ENCODE assay signal across 8 cellular contexts in the genomic region with DNA sequence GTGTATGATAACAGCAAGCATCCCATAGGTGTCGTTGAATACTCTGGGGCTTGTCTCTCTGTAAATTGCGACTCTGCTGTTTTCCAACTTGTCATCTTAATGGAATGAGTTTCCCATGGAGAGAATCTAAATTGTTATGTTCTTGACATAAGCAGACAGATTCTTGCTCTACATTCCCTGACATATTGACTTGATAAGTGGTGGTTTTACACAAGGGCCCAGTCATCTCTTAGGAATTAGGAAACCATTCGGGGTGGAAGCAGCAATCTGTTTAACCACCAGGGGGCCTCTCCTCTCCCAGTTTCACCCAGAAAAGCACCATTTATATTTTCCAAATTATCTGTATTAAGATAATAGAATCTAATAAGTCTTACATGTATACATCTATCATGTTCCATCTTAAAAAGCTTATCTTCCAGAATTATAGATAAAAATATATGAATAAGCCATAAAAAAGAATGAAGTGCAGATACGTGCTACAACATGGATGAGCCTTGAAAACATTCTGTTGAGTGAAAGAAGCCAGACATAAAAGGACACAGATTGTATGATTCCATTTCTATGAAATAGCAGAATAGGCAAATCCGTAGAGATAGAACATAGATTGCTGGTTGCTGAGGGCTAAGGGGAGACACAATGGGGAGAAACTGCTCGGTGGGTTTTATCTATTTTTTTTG. TPM values are rescaled to one million over a fixed set of nuclear protein-coding genes. Genes with fewer than 3 reads are reported as not detected.
DNase-seq lines count a peak whose midpoint lies in the region; ATAC-seq and TF ChIP-seq lines count a peak whose summit lies in the region.

No MANE protein-coding gene starts in this region.

- H3K27me3 Mint-ChIP-seq in activated naive CD4-positive, alpha-beta T cell treated with anti-CD3 and anti-CD28 coated beads, Interleukin-2, amount 10 ng/mL, durations not matched to agents 7 days and 5 days: no peaks in the 10 kb centered on the region

- CTCF ChIA-PET in activated naive CD4-positive, alpha-beta T cell treated with anti-CD3 and anti-CD28 coated beads, Interleukin-2, amount 10 ng/mL, durations not matched to agents 7 days and 5 days (lab: Charles Lee): interaction anchor here (0.9 to 3.4 kb wide), 6 partner anchors 9 to 331 kb away, joined by 3 to 19 read pairs (median 3); no protein-coding TSS in a partner anchor

- TF ChIP-seq CTCF in right atrium auricular region (IDR thresholded peaks at IDR 0.05): peak; percentile 81 to 83

- peak overlapping the region; percentile 26 to 63 for H3K27ac ChIP-seq in right atrium auricular region
- peak overlapping the region; percentile 16 for H3K27ac ChIP-seq in skeletal muscle tissue (ENCODE audit: low read depth, low read length)

- H3K36me3 Mint-ChIP-seq in activated naive CD4-positive, alpha-beta T cell treated with anti-CD3 and anti-CD28 coated beads, Interleukin-2, amount 10 ng/mL, durations not matched to agents 7 days and 5 days: peaks cover 60% of the 10 kb centered on the region

- H3K36me3 ChIP-seq in right atrium auricular region: peaks cover 55% of the 10 kb centered on the region
- H3K36me3 ChIP-seq in skeletal muscle tissue (ENCODE audit: control insufficient read depth in 3 of 3, insufficient read depth in 3 of 3, low read length in 3 of 3): peaks cover 46 to 57% (median 56%) of the 10 kb centered on the region in 3 donors

- peak; percentile 29 for DNase-seq in 8988T
- DNase-seq in GM03348 (ENCODE audit: low spot score): peak; percentile 89
- DNase-seq in NCI-H187 treated with DMSO at 0.1 percent for 48 hours (lab: John Stamatoyannopoulos, UW): peak; percentile 23
- peak; percentile 53 for DNase-seq in activated naive CD4-positive, alpha-beta T cell treated with anti-CD3 and anti-CD28 coated beads, Interleukin-2, amount 10 ng/mL, durations not matched to agents 7 days and 5 days
- no peak for DNase-seq in right atrium auricular region (ENCODE audit: low spot score)
- DNase-seq in DMS153 treated with DMSO at 0.1 percent for 48 hours (lab: John Stamatoyannopoulos, UW; ENCODE audit: unreplicated experiment): no peak

- H3K9me3 Mint-ChIP-seq in activated naive CD4-positive, alpha-beta T cell treated with anti-CD3 and anti-CD28 coated beads, Interleukin-2, amount 10 ng/mL, durations not matched to agents 7 days and 5 days: no peaks in the 10 kb centered on the region

- H3K9me3 ChIP-seq in right atrium auricular region (no peaks in the 10 kb centered on the region), skeletal muscle tissue (ENCODE audit: control insufficient read depth in 3 of 3, low read length in 3 of 3) (no peaks in the 10 kb centered on the region)

- H3K9ac ChIP-seq in skeletal muscle tissue (ENCODE audit: low read depth in 1 of 3, low read length in 3 of 3): no peak overlapping the region

- H3K4me3 ChIP-seq in right atrium auricular region: no peak overlapping the region
- no peak overlapping the region for H3K4me3 ChIP-seq in skeletal muscle tissue (ENCODE audit: low read length in 3 of 3)

- H3K27ac Mint-ChIP-seq in activated naive CD4-positive, alpha-beta T cell treated with anti-CD3 and anti-CD28 coated beads, Interleukin-2, amount 10 ng/mL, durations not matched to agents 7 days and 5 days: no peak overlapping the region

- H3K27me3 ChIP-seq in right atrium auricular region: no peaks in the 10 kb centered on the region
- H3K27me3 ChIP-seq in skeletal muscle tissue (ENCODE audit: control insufficient read depth in 3 of 3, insufficient read depth in 3 of 3, low read length in 3 of 3): no peaks in the 10 kb centered on the region

- no peaks in the 10 kb centered on the region for H3K4me1 Mint-ChIP-seq in activated naive CD4-positive, alpha-beta T cell treated with anti-CD3 and anti-CD28 coated beads, Interleukin-2, amount 10 ng/mL, durations not matched to agents 7 days and 5 days

- ATAC-seq in HG02938 (IDR thresholded peaks at IDR 0.05; ENCODE audit: unreplicated experiment): no peak

- H3K4me1 ChIP-seq in right atrium auricular region (peaks cover 0 to 14% of the 10 kb centered on the region in 2 donors), skeletal muscle tissue (ENCODE audit: control insufficient read depth in 3 of 3, insufficient read depth in 3 of 3, low read length in 3 of 3) (peaks cover 7 to 17% (median 13%) of the 10 kb centered on the region in 3 donors)

- no peak overlapping the region for H3K4me3 Mint-ChIP-seq in activated naive CD4-positive, alpha-beta T cell treated with anti-CD3 and anti-CD28 coated beads, Interleukin-2, amount 10 ng/mL, durations not matched to agents 7 days and 5 days

RNA-seq across cellular contexts. Expression of a gene that starts 23.1 kb away (rescaled TPM):
- total RNA-seq in right atrium auricular region (1 to 10 TPM; 3.8 to 5.8 TPM), skeletal muscle tissue (1.0 TPM)

RNA-seq across cellular contexts. Expression of a gene that starts 23.3 kb away (rescaled TPM):
- total RNA-seq in right atrium auricular region: 100 to 1,000 TPM; 126 to 129 TPM
- 117 TPM for total RNA-seq in skeletal muscle tissue

RNA-seq across cellular contexts. Expression of a gene that starts 59.2 kb away (rescaled TPM):
- total RNA-seq in right atrium auricular region (1 to 10 TPM; 1.5 to 3.6 TPM), skeletal muscle tissue (not detected)

Comparison
In these comparisons a context has a peak if more than half of its experiments do, and no peak if none do; other contexts are left out.
1. DNase-seq: peak in 8988T (single experiment), GM03348 (single experiment), NCI-H187 treated with DMSO at 0.1 percent for 48 hours (single experiment) and activated naive CD4-positive, alpha-beta T cell treated with anti-CD3 and anti-CD28 coated beads, Interleukin-2, amount 10 ng/mL, durations not matched to agents 7 days and 5 days (single experiment); none in right atrium auricular region (single experiment) and DMS153 treated with DMSO at 0.1 percent for 48 hours (single experiment).